Comparison of ENCODE assay signal across 12 cellular contexts in genomic region chr11:19576903-19577302, GRCh38.
DNase-seq lines count a peak whose midpoint lies in the region; ATAC-seq and TF ChIP-seq lines count a peak whose summit lies in the region.
"Had no signal": no experiment of that assay in that cellular context is flagged by ENCODE, and none has a peak within 500 bp of the region (broad histone marks: within the 10 kb centered on the region; RNA-seq: fewer than 3 reads in every experiment).

No MANE protein-coding gene starts in this region.

- no peak for TF ChIP-seq RAD21 in neural cell (conservative IDR thresholded peaks at IDR 0.05)

- H3K9me3 ChIP-seq in ascending aorta (no peaks in the 10 kb centered on the region), esophagus muscularis mucosa (no peaks in the 10 kb centered on the region), neural cell (ENCODE audit: low read length) (no peaks in the 10 kb centered on the region), upper lobe of left lung (no peaks in the 10 kb centered on the region)
- H3K9me3 ChIP-seq: SJSA1 had no signal

- 88% methylated on average over 2 of the region's 6 CpGs for WGBS in esophagus muscularis mucosa
- 69% methylated on average over 6 of the region's 6 CpGs for WGBS in upper lobe of left lung, 2 donors

- H3K9me2 ChIP-seq in neural cell (ENCODE audit: insufficient read depth, low read length) = no peaks in the 10 kb centered on the region

- peak overlapping the region; percentile 42 for H3K4me2 ChIP-seq in neural cell (ENCODE audit: low read length)

- no peak for ATAC-seq in upper lobe of left lung (ENCODE audit: low FRiP score in 2 of 2)
- no peak for ATAC-seq in HG03521 (IDR thresholded peaks at IDR 0.05; ENCODE audit: unreplicated experiment)
- ATAC-seq: CD8-positive, alpha-beta T cell had no signal

- H3K4me1 ChIP-seq in ascending aorta (peaks cover 43 to 72% of the 10 kb centered on the region in 2 donors), esophagus muscularis mucosa (peaks cover 49 to 65% (median 59%) of the 10 kb centered on the region in 4 donors), upper lobe of left lung (peaks cover 24 to 31% (median 27%) of the 10 kb centered on the region in 4 donors)

- no peaks in the 10 kb centered on the region for H3K27me3 ChIP-seq in ascending aorta
- H3K27me3 ChIP-seq in esophagus muscularis mucosa = no peaks in the 10 kb centered on the region
- no peaks in the 10 kb centered on the region for H3K27me3 ChIP-seq in neural cell (ENCODE audit: insufficient read depth, low read depth, low read length)
- H3K27me3 ChIP-seq in upper lobe of left lung = no peaks in the 10 kb centered on the region
- H3K27me3 ChIP-seq: SJSA1 had no signal

- H3K4me3 ChIP-seq in ascending aorta (peak overlapping the region in 1 of 2 donors; percentile 52), esophagus muscularis mucosa (no peak overlapping the region), neural cell (ENCODE audit: low read length) (no peak overlapping the region), upper lobe of left lung (no peak overlapping the region)
- H3K4me3 ChIP-seq: SJSA1 had no signal

- H3K36me3 ChIP-seq in ascending aorta (no peaks in the 10 kb centered on the region), esophagus muscularis mucosa (no peaks in the 10 kb centered on the region), neural cell (ENCODE audit: insufficient read depth, low read length) (no peaks in the 10 kb centered on the region), upper lobe of left lung (no peaks in the 10 kb centered on the region)
- H3K36me3 ChIP-seq: SJSA1 had no signal

- H3K27ac ChIP-seq in ascending aorta (peak overlapping the region; percentile 93 to 98), esophagus muscularis mucosa (replicated peaks in 1 of 4) (peak overlapping the region; percentile 83 to 88 (median 86)), neural cell (ENCODE audit: low read length) (peak overlapping the region; percentile 91), upper lobe of left lung (peak overlapping the region; percentile 52 to 63 (median 56))
- H3K27ac ChIP-seq: SJSA1 had no signal

- H3K9ac ChIP-seq in neural cell (ENCODE audit: low read length) = peak overlapping the region; percentile 69

- TF ChIP-seq EP300 in esophagus muscularis mucosa (IDR thresholded peaks at IDR 0.05) (peak; percentile 27), neural cell (conservative IDR thresholded peaks at IDR 0.05; ENCODE audit: poor library complexity, severe bottlenecking) (no peak), upper lobe of left lung (IDR thresholded peaks at IDR 0.05) (peak in 2 of 4 donors; percentile 61)

- TF ChIP-seq CTCF in ascending aorta (IDR thresholded peaks at IDR 0.05) = no peak
- TF ChIP-seq CTCF in esophagus muscularis mucosa (IDR thresholded peaks at IDR 0.05) = no peak
- TF ChIP-seq CTCF in neural cell (IDR thresholded peaks at IDR 0.05; ENCODE audit: poor library complexity, severe bottlenecking) = no peak
- TF ChIP-seq CTCF in upper lobe of left lung (IDR thresholded peaks at IDR 0.05) = no peak

- peaks cover 3% of the 10 kb centered on the region for H3F3A ChIP-seq in neural cell (ENCODE audit: insufficient read depth, low read length, poor library complexity, severe bottlenecking)

- no peaks in the 10 kb centered on the region for H3K79me2 ChIP-seq in neural cell (replicated peaks; ENCODE audit: insufficient read depth, low read length)

- TF ChIP-seq POLR2A in esophagus muscularis mucosa (IDR thresholded peaks at IDR 0.05; ENCODE audit: low read depth) = no peak
- TF ChIP-seq POLR2A in upper lobe of left lung (IDR thresholded peaks at IDR 0.05) = no peak

- intact Hi-C loops in ascending aorta (cut with DNase I) = loop anchor here (1.0 to 5.0 kb wide), 4 partner anchors 19 to 150 kb away; partner anchors contain the start of gene NAV2
- intact Hi-C loops in esophagus muscularis mucosa (cut with DNase I) = no loop called here

- DNase-seq in ascending aorta (ENCODE audit: low spot score in 2 of 2) (no peak), esophagus muscularis mucosa (ENCODE audit: extremely low spot score) (no peak), upper lobe of left lung (no peak), NCI-H2029 (lab: John Stamatoyannopoulos, UW) (no peak)
- DNase-seq in activated CD4-positive, alpha-beta T cell treated with anti-CD3 and anti-CD28 coated beads, Interleukin-2, amount 50 U/mL, for 1 hour = no peak
- DNase-seq: CD8-positive, alpha-beta T cell; EL; NCI-H345; small intestine had no signal

- H4K20me1 ChIP-seq in neural cell (ENCODE audit: insufficient read depth) = no peaks in the 10 kb centered on the region

- H2AFZ ChIP-seq in neural cell (ENCODE audit: low read depth, low read length) = no peak overlapping the region

TF ChIP-seq in neural cell, 6 proteins besides CTCF, POLR2A, EP300 and RAD21:
- TF ChIP-seq SMC3 (conservative IDR thresholded peaks at IDR 0.05; ENCODE audit: poor library complexity) (no peak), MXI1 (conservative IDR thresholded peaks at IDR 0.05; ENCODE audit: poor library complexity, severe bottlenecking) (no peak), TAF1 (IDR thresholded peaks at IDR 0.05; ENCODE audit: low read depth) (no peak), EZH2 (IDR thresholded peaks at IDR 0.05; ENCODE audit: borderline replicate concordance, insufficient read depth, low read length, poor library complexity, severe bottlenecking) (no peak), POLR2AphosphoS5 (IDR thresholded peaks at IDR 0.05) (no peak), REST (IDR thresholded peaks at IDR 0.05; ENCODE audit: borderline replicate concordance) (no peak)
